ENCODE assay signal across 8 cellular contexts in the genomic region with DNA sequence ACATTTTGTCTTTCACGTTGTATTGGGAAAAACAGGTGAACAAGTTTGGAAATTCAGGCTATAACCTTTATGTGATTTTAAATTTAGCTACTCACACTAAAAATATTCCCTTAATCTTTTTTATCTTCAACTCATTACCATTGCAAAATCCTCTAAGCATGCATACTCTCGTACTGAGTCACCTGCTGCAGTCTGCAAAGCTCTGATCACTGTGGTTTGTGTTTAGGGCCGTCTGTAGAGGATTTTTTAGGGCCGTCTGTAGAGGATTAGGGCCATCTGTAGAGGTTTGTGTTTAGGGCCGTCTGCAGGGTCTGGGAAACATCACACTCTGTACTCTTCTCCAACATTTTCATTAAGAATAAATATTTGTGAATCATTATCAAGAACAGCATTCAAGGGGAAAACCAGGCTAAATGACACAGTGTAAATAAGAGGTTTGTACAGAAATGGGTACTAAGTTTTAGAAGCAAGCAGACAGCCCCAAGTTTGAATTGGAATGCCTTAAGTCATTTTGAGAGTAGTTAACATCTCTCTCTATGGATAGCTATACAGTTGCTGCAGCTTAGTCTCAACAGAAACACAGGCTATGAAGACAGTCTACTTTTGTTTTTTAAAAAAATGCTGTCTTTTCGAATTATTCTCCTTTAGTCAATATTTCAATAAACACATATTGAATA.
A peak's percentile ranks its signal among the peaks of the same experiment; 100 is the strongest.
DNase-seq lines count a peak whose midpoint lies in the region; ATAC-seq, FAIRE-seq and TF ChIP-seq lines count a peak whose summit lies in the region.

No MANE protein-coding gene starts in this region.

- FAIRE-seq in HTR-8/SVneo (lab: Jason Lieb, UNC) (no peak), endothelial cell of umbilical vein (lab: Jason Lieb, UNC) (no peak)

- H3K9me3 ChIP-seq in endothelial cell of umbilical vein (replicated peaks; ENCODE audit: control insufficient read depth, insufficient read depth, low read length): peaks cover 3% of the 10 kb centered on the region
- H3K9me3 ChIP-seq in sigmoid colon: no peaks in the 10 kb centered on the region

- H3K4me1 ChIP-seq in endothelial cell of umbilical vein (ENCODE audit: control insufficient read depth, extremely low read depth, insufficient read depth, low read length) (no peaks in the 10 kb centered on the region), sigmoid colon (peaks cover 0 to 28% (median 22%) of the 10 kb centered on the region in 4 donors)

- POLR2A ChIA-PET in endothelial cell of umbilical vein (lab: Charles Lee): interaction anchor here (0.6 kb wide), 1 partner anchor 31 kb away, joined by 3 read pairs; no protein-coding TSS in a partner anchor

- no peaks in the 10 kb centered on the region for H4K20me1 ChIP-seq in endothelial cell of umbilical vein (replicated peaks; ENCODE audit: control insufficient read depth, extremely low read depth, insufficient read depth, low read length)

- H3K36me3 ChIP-seq in endothelial cell of umbilical vein (ENCODE audit: control insufficient read depth in 2 of 2, extremely low read depth in 1 of 2, insufficient read depth in 2 of 2, low read length in 2 of 2) (no peaks in the 10 kb centered on the region), sigmoid colon (no peaks in the 10 kb centered on the region)

- CTCF ChIA-PET in endothelial cell of umbilical vein (lab: Charles Lee): no interaction called here

- TF ChIP-seq POLR2A in endothelial cell of umbilical vein (IDR thresholded peaks at IDR 0.05; ENCODE audit: low read depth, low read length) (no peak), sigmoid colon (IDR thresholded peaks at IDR 0.05) (no peak)

- no peaks in the 10 kb centered on the region for H3K27me3 ChIP-seq in endothelial cell of umbilical vein (ENCODE audit: control insufficient read depth in 2 of 2, insufficient read depth in 2 of 2, low read length in 2 of 2)
- no peaks in the 10 kb centered on the region for H3K27me3 ChIP-seq in sigmoid colon

- intact Hi-C loops in endothelial cell of umbilical vein (cut with micrococcal nuclease): no loop called here
- intact Hi-C loops in sigmoid colon (cut with DNase I): no loop called here

- no peak overlapping the region for H3K9ac ChIP-seq in endothelial cell of umbilical vein (replicated peaks; ENCODE audit: extremely low read depth, insufficient read depth, low read length)

- H3K4me2 ChIP-seq in endothelial cell of umbilical vein (ENCODE audit: insufficient read depth, low read length): no peak overlapping the region

- no peak for TF ChIP-seq EP300 in sigmoid colon (IDR thresholded peaks at IDR 0.05)

- H3K27ac ChIP-seq in endothelial cell of umbilical vein (ENCODE audit: insufficient read depth, low read depth, low read length): no peak overlapping the region
- H3K27ac ChIP-seq in sigmoid colon: peak overlapping the region in 3 of 4 donors; percentile 29 to 55 (median 48)

- dilution Hi-C loops in endothelial cell of umbilical vein (cut with MboI; ENCODE audit: extremely low pct_ligation_motif_present, low sequenced_read_pairs): no loop called here

- H3K4me3 ChIP-seq in endothelial cell of umbilical vein (replicated peaks in 1 of 3; ENCODE audit: insufficient read depth in 1 of 3, low read depth in 1 of 3, low read length in 3 of 3) (no peak overlapping the region), sigmoid colon (no peak overlapping the region)

- ATAC-seq in GM19438 (IDR thresholded peaks at IDR 0.05; ENCODE audit: low read depth, unreplicated experiment): peak; percentile 52

- TF ChIP-seq CTCF in endothelial cell of umbilical vein (IDR thresholded peaks at IDR 0.05; ENCODE audit: extremely low read depth in 1 of 2, insufficient read depth in 1 of 2, low read depth in 1 of 2, low read length in 2 of 2) (no peak), sigmoid colon (IDR thresholded peaks at IDR 0.05) (no peak)

- no peak overlapping the region for H2AFZ ChIP-seq in endothelial cell of umbilical vein (ENCODE audit: low read depth, low read length)

- BruUV-seq in endothelial cell of umbilical vein (replicated peaks; lab: Mats Ljungman, UMichigan): no TSS peak

- H3K79me2 ChIP-seq in endothelial cell of umbilical vein (ENCODE audit: control insufficient read depth, insufficient read depth, low read length): no peaks in the 10 kb centered on the region

- H3K9me1 ChIP-seq in endothelial cell of umbilical vein (replicated peaks; ENCODE audit: control insufficient read depth, extremely low read depth, insufficient read depth, low read length): no peaks in the 10 kb centered on the region

- peak; percentile 8 for DNase-seq in HTR-8/SVneo (ENCODE audit: insufficient read length, low spot score)
- DNase-seq in endothelial cell of umbilical vein (ENCODE audit: low read depth, low spot score): no peak
- DNase-seq in sigmoid colon: no peak
- DNase-seq in dermis blood vessel endothelial cell: no peak
- DNase-seq in NCI-H2107 (lab: John Stamatoyannopoulos, UW): no peak
- no peak for DNase-seq in T-helper 1 cell
- DNase-seq in activated CD8-positive, alpha-beta memory T cell treated with anti-CD3 and anti-CD28 coated beads for 24 hours: no peak

- WGBS in sigmoid colon, 2 donors: 30 to 46% methylated on average over 6 of the region's 6 CpGs

TF ChIP-seq in endothelial cell of umbilical vein, 7 proteins besides CTCF, POLR2A, EP300 and RAD21:
- TF ChIP-seq EZH2 (IDR thresholded peaks at IDR 0.05; ENCODE audit: borderline replicate concordance, low read depth, low read length, severe bottlenecking) (no peak), GATA2 (IDR thresholded peaks at IDR 0.05; ENCODE audit: insufficient read depth, insufficient read length, low read depth, low read length) (peak; percentile 39), FOS (IDR thresholded peaks at IDR 0.05; ENCODE audit: borderline replicate concordance, insufficient read depth, low read length) (peak; percentile 62)
- TF ChIP-seq, protein P1, sequence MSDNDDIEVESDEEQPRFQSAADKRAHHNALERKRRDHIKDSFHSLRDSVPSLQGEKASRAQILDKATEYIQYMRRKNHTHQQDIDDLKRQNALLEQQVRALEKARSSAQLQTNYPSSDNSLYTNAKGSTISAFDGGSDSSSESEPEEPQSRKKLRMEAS (IDR thresholded peaks at IDR 0.05; ENCODE audit: insufficient read depth, insufficient read length): no peak
